Comparison of ENCODE assay signal across 17 cellular contexts in the genomic region with DNA sequence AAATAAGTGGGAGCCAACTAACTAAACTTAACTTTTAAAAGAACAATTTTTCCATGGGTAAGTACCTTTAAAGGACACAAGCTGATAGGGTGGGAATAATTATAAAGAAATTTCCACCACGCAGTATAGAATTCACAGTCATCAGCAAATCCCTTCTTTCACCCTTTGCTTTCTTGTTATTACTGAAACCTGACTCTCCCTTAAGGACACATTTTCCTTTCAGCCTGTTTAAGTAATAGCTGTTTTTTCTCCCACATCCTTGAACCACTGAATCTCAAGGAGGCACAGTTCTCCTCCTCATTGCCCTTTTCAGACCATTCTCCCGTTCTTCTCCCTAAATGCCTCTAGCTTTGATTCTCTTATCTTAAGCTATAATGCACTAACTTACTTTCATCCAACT. TPM values are rescaled to one million over a fixed set of nuclear protein-coding genes. Genes with fewer than 3 reads are reported as not detected.
DNase-seq lines count a peak whose midpoint lies in the region; ATAC-seq, FAIRE-seq and TF ChIP-seq lines count a peak whose summit lies in the region.
"Had no signal": no experiment of that assay in that cellular context is flagged by ENCODE, and none has a peak within 500 bp of the region (broad histone marks: within the 10 kb centered on the region; RNA-seq: fewer than 3 reads in every experiment).

No MANE protein-coding gene starts in this region.

- H3K9me3 ChIP-seq in HEK293 (ENCODE audit: control insufficient read depth, insufficient read depth, low read depth, low read length) = no peaks in the 10 kb centered on the region
- H3K9me3 ChIP-seq in lower lobe of right lung = no peaks in the 10 kb centered on the region
- H3K9me3 ChIP-seq: esophagus squamous epithelium, thyroid gland had no signal

- no peak for TF ChIP-seq POLR2A in H54 (IDR thresholded peaks at IDR 0.05; ENCODE audit: low read depth, low read length)

- H3K9me3 Mint-ChIP-seq in activated B cell treated with CpG ODN at 0.5 μM for 24 hours = no peaks in the 10 kb centered on the region
- H3K9me3 Mint-ChIP-seq in progenitor cell of endocrine pancreas (ENCODE audit: low read depth) = no peaks in the 10 kb centered on the region
- H3K9me3 Mint-ChIP-seq: activated T-cell treated with anti-CD3 and anti-CD28 coated beads, Interleukin-2, amount 50 U/mL, for 4 hours had no signal

- TF ChIP-seq CTCF in HEK293 (tag by site-specific recombination; IDR thresholded peaks at IDR 0.05) (no peak), activated B cell treated with CpG ODN at 0.5 μM for 24 hours (IDR thresholded peaks at IDR 0.05) (no peak), choroid plexus epithelial cell (conservative IDR thresholded peaks at IDR 0.05; ENCODE audit: low read depth, low read length) (no peak), progenitor cell of endocrine pancreas (IDR thresholded peaks at IDR 0.05; ENCODE audit: unreplicated experiment) (no peak), lower lobe of right lung (IDR thresholded peaks at IDR 0.05) (no peak)

- H3K4me1 Mint-ChIP-seq in activated B cell treated with CpG ODN at 0.5 μM for 24 hours = peaks cover 73% of the 10 kb centered on the region
- H3K4me1 Mint-ChIP-seq in progenitor cell of endocrine pancreas (ENCODE audit: low read depth) = peaks cover 1% of the 10 kb centered on the region

- H3K4me3 ChIP-seq in HEK293 (ENCODE audit: low read depth, low read length) = no peak overlapping the region
- H3K4me3 ChIP-seq in choroid plexus epithelial cell (ENCODE audit: low read depth, low read length) = no peak overlapping the region
- H3K4me3 ChIP-seq in lower lobe of right lung = no peak overlapping the region
- H3K4me3 ChIP-seq: BLaER1, esophagus squamous epithelium, thyroid gland had no signal

- H3K27ac Mint-ChIP-seq in activated B cell treated with CpG ODN at 0.5 μM for 24 hours (peak overlapping the region; percentile 69), progenitor cell of endocrine pancreas (peak overlapping the region; percentile 1)
- H3K27ac Mint-ChIP-seq: T-helper 1 cell treated with Interleukin-12 subunit alpha and Interleukin-12 subunit beta and Interleukin-4 antibody, amounts not matched to agents 30 μg/mL and 1 μg/mL, for 36 hours had no signal

- H3K36me3 ChIP-seq in HEK293 (ENCODE audit: control insufficient read depth in 2 of 2, insufficient read depth in 1 of 2, low read length in 2 of 2) = peaks cover 20 to 25% of the 10 kb centered on the region in 2 experiments
- H3K36me3 ChIP-seq in lower lobe of right lung = peaks cover 26% of the 10 kb centered on the region

- H3K36me3 Mint-ChIP-seq in activated B cell treated with CpG ODN at 0.5 μM for 24 hours (ENCODE audit: low read depth) = peaks cover 52% of the 10 kb centered on the region
- peaks cover 7% of the 10 kb centered on the region for H3K36me3 Mint-ChIP-seq in progenitor cell of endocrine pancreas (ENCODE audit: insufficient read depth)

- no peaks in the 10 kb centered on the region for H3K27me3 ChIP-seq in lower lobe of right lung (ENCODE audit: low read depth)
- H3K27me3 ChIP-seq: BLaER1, esophagus squamous epithelium, thyroid gland had no signal

- CTCF ChIA-PET in HEK293 (lab: Yijun Ruan, JAX) = interaction anchor here (0.7 to 0.9 kb wide), 3 partner anchors 93 to 1464 kb away, joined by 3 to 4 read pairs (median 3); no protein-coding TSS in a partner anchor
- CTCF ChIA-PET in activated B cell treated with CpG ODN at 0.5 μM for 24 hours (lab: Charles Lee) = interaction anchor here (1.1 to 1.3 kb wide), 2 partner anchors 93 to 138 kb away, joined by 3 read pairs; no protein-coding TSS in a partner anchor

- H3K27ac ChIP-seq in HEK293 (ENCODE audit: extremely low read depth, low read depth, low read length) (no peak overlapping the region), lower lobe of right lung (no peak overlapping the region)
- H3K27ac ChIP-seq: BLaER1, esophagus squamous epithelium had no signal

- no peak overlapping the region for H3K4me3 Mint-ChIP-seq in activated B cell treated with CpG ODN at 0.5 μM for 24 hours
- H3K4me3 Mint-ChIP-seq in progenitor cell of endocrine pancreas (ENCODE audit: low read depth) = no peak overlapping the region
- H3K4me3 Mint-ChIP-seq: activated T-cell treated with anti-CD3 and anti-CD28 coated beads, Interleukin-2, amount 50 U/mL, for 4 hours; T-helper 1 cell treated with Interleukin-12 subunit alpha and Interleukin-12 subunit beta and Interleukin-4 antibody, amounts not matched to agents 30 μg/mL and 1 μg/mL, for 36 hours had no signal

- ATAC-seq in activated B cell treated with CpG ODN at 0.5 μM for 24 hours (ENCODE audit: low read depth) (no peak), lower lobe of right lung (no peak), GM19023 (IDR thresholded peaks at IDR 0.05; ENCODE audit: unreplicated experiment) (no peak)
- ATAC-seq: activated T-cell treated with anti-CD3 and anti-CD28 coated beads, Interleukin-2, amount 50 U/mL, for 4 hours had no signal

- H3K4me1 ChIP-seq in HEK293 (ENCODE audit: control insufficient read depth, insufficient read depth, low read length) (peaks cover 9% of the 10 kb centered on the region), lower lobe of right lung (peaks cover 14% of the 10 kb centered on the region)

- H3K27me3 Mint-ChIP-seq in activated B cell treated with CpG ODN at 0.5 μM for 24 hours = no peaks in the 10 kb centered on the region
- H3K27me3 Mint-ChIP-seq in progenitor cell of endocrine pancreas = no peaks in the 10 kb centered on the region

- no peak for DNase-seq in activated B cell treated with CpG ODN at 0.5 μM for 24 hours
- peak; percentile 65 for DNase-seq in choroid plexus epithelial cell (ENCODE audit: low read depth)
- DNase-seq in progenitor cell of endocrine pancreas (ENCODE audit: low spot score, unreplicated experiment) = no peak
- DNase-seq in lower lobe of right lung = no peak
- DNase-seq in H54 (ENCODE audit: insufficient read length, low spot score) = no peak
- DNase-seq in NCI-H2196 (lab: John Stamatoyannopoulos, UW; ENCODE audit: unreplicated experiment) = no peak
- DNase-seq: activated CD4-positive, CD25-positive, alpha-beta regulatory T cell treated with anti-CD3 and anti-CD28 coated beads, Interleukin-2, amount 50 U/mL, for 72 hours; activated T-cell treated with anti-CD3 and anti-CD28 coated beads, Interleukin-2, amount 50 U/mL, for 4 hours; esophagus squamous epithelium; NCI-H1417 treated with DMSO at 0.1 percent for 48 hours; NCI-H226; stimulated activated CD4-positive, alpha-beta T cell treated with anti-CD3 and anti-CD28 coated beads, Interleukin-1b, Interleukin-23, amount 100 ng/mL, for 48 hours; thyroid gland had no signal

- intact Hi-C loops in activated B cell treated with CpG ODN at 0.5 μM for 24 hours (cut with micrococcal nuclease) (no loop called here), lower lobe of right lung (cut with DNase I) (no loop called here)

- POLR2A ChIA-PET in HEK293 (lab: Yijun Ruan, JAX) = interaction anchor here (0.6 to 1.0 kb wide), 2 partner anchors 765 to 1506 kb away, joined by 3 read pairs; no protein-coding TSS in a partner anchor
- POLR2A ChIA-PET in activated B cell treated with CpG ODN at 0.5 μM for 24 hours (lab: Charles Lee) = interaction anchor here (0.6 to 1.3 kb wide), 3 partner anchors 7 to 43 kb away, joined by 3 to 11 read pairs (median 9); no protein-coding TSS in a partner anchor

- no peak for FAIRE-seq in H54 (lab: Jason Lieb, UNC)

TF ChIP-seq in HEK293, 187 proteins besides CTCF, POLR2A, EP300 and RAD21:
- TF ChIP-seq ZNF302 (tag by site-specific recombination; IDR thresholded peaks at IDR 0.05; ENCODE audit: low read depth) (no peak), MZF1 (tag by site-specific recombination; IDR thresholded peaks at IDR 0.05; ENCODE audit: borderline replicate concordance) (peak; percentile 50; the same call in 1 of the 2 replicates), PRDM1 (tag by site-specific recombination; IDR thresholded peaks at IDR 0.05) (peak; percentile 76)
- TF ChIP-seq, protein P1, sequence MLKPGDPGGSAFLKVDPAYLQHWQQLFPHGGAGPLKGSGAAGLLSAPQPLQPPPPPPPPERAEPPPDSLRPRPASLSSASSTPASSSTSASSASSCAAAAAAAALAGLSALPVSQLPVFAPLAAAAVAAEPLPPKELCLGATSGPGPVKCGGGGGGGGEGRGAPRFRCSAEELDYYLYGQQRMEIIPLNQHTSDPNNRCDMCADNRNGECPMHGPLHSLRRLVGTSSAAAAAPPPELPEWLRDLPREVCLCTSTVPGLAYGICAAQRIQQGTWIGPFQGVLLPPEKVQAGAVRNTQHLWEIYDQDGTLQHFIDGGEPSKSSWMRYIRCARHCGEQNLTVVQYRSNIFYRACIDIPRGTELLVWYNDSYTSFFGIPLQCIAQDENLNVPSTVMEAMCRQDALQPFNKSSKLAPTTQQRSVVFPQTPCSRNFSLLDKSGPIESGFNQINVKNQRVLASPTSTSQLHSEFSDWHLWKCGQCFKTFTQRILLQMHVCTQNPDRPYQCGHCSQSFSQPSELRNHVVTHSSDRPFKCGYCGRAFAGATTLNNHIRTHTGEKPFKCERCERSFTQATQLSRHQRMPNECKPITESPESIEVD (tag by site-specific recombination; IDR thresholded peaks at IDR 0.05) = peak; percentile 84

RNA-seq across cellular contexts. Expression of gene C5orf15, which starts 6.3 kb away (rescaled TPM):
- total RNA-seq in activated B cell treated with CpG ODN at 0.5 μM for 24 hours (25.5 and 25.7 TPM in 2 replicates), progenitor cell of endocrine pancreas (52.0 and 58.5 TPM in 2 replicates), lower lobe of right lung (31.1 TPM)

RNA-seq across cellular contexts. Expression of gene VDAC1, which starts 42.6 kb away (rescaled TPM):
- total RNA-seq in activated B cell treated with CpG ODN at 0.5 μM for 24 hours = 158 and 164 TPM in 2 replicates
- total RNA-seq in progenitor cell of endocrine pancreas = 123 and 133 TPM in 2 replicates
- total RNA-seq in lower lobe of right lung = 125 TPM
